In the genomic region with DNA sequence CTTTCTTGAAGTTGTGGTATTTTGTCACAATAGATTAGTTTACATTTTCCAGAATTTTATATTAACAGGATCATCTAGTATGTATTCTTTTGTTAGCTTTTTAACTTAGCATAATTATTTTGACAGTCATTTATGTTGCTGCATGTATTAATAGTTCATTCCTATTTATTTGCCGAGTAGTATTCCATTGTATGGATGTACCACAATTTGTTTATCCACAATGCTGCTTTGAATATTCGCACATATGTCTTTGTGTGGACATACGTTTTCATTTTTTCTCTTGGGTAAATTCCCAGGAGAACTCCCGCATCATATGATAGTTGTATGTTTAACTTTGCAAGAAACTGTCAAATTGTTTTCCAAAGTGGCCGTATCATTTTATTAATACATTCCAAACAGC, we compare ENCODE assay signal across 28 cellular contexts.
"Had no signal": no experiment of that assay in that cellular context is flagged by ENCODE, and none has a peak within 500 bp of the region (broad histone marks: within the 10 kb centered on the region; RNA-seq: fewer than 3 reads in every experiment).

No MANE protein-coding gene starts in this region.

- H3K27ac Mint-ChIP-seq: natural killer cell; nephron; neural progenitor cell; progenitor cell of endocrine pancreas; stimulated activated effector memory CD8-positive, alpha-beta T cell treated with anti-CD3 and anti-CD28 coated beads, Interleukin-12 subunit alpha, Interleukin-12 subunit beta, amount 100 ng/mL, for 72 hours; stimulated activated naive B cell treated with anti-CD40 and anti-IgM and Interleukin-4, amounts not matched to agents 10 μg/mL and 1 μg/mL and 100 μg/mL, for 72 hours; stimulated activated naive CD8-positive, alpha-beta T cell treated with anti-CD3 and anti-CD28 coated beads, Interleukin-15, Interleukin-2, amounts not matched to agents 100 ng/mL and 50 ng/mL, for 24 hours had no signal

- H3K27me3 Mint-ChIP-seq: progenitor cell of endocrine pancreas; stimulated activated naive B cell treated with anti-CD40 and anti-IgM and Interleukin-4, amounts not matched to agents 10 μg/mL and 1 μg/mL and 100 μg/mL, for 72 hours; stimulated activated naive CD8-positive, alpha-beta T cell treated with anti-CD3 and anti-CD28 coated beads, Interleukin-15, Interleukin-2, amounts not matched to agents 100 ng/mL and 50 ng/mL, for 24 hours had no signal

- H3K4me3 Mint-ChIP-seq: natural killer cell; nephron; neural progenitor cell; stimulated activated effector memory CD8-positive, alpha-beta T cell treated with anti-CD3 and anti-CD28 coated beads, Interleukin-12 subunit alpha, Interleukin-12 subunit beta, amount 100 ng/mL, for 72 hours; stimulated activated naive B cell treated with anti-CD40 and anti-IgM and Interleukin-4, amounts not matched to agents 10 μg/mL and 1 μg/mL and 100 μg/mL, for 72 hours; stimulated activated naive CD8-positive, alpha-beta T cell treated with anti-CD3 and anti-CD28 coated beads, Interleukin-15, Interleukin-2, amounts not matched to agents 100 ng/mL and 50 ng/mL, for 24 hours had no signal

- H3K27me3 ChIP-seq: neural progenitor cell, ovary, right lobe of liver, sigmoid colon, stomach, thyroid gland, tibial nerve, upper lobe of left lung, vagina had no signal

- H3K9ac ChIP-seq: neural progenitor cell, parathyroid adenoma had no signal

- H3K4me2 ChIP-seq: neural progenitor cell had no signal

- H3K4me1 Mint-ChIP-seq: natural killer cell; nephron; neural progenitor cell; stimulated activated effector memory CD8-positive, alpha-beta T cell treated with anti-CD3 and anti-CD28 coated beads, Interleukin-12 subunit alpha, Interleukin-12 subunit beta, amount 100 ng/mL, for 72 hours; stimulated activated naive B cell treated with anti-CD40 and anti-IgM and Interleukin-4, amounts not matched to agents 10 μg/mL and 1 μg/mL and 100 μg/mL, for 72 hours had no signal

- H3K4me1 ChIP-seq: neural progenitor cell, parathyroid adenoma, right lobe of liver, sigmoid colon, tibial nerve, vagina had no signal

- DNase-seq: natural killer cell; occipital lobe; ovary; posterior cingulate gyrus; psoas muscle; right cardiac atrium; right lobe of liver; sigmoid colon; small intestine; stimulated activated CD4-positive, alpha-beta T cell treated with anti-CD3 and anti-CD28 coated beads, Interleukin-15, amount 100 ng/mL, for 24 hours; stimulated activated CD4-positive, alpha-beta T cell treated with anti-CD3 and anti-CD28 coated beads, Interleukin-2, amount 100 ng/mL, for 24 hours; stimulated activated CD4-positive, alpha-beta T cell treated with anti-CD3 and anti-CD28 coated beads, Interleukin-2, amount 100 ng/mL, for 48 hours; stimulated activated CD4-positive, alpha-beta T cell treated with anti-CD3 and anti-CD28 coated beads, Interleukin-4, amount 100 ng/mL, for 24 hours; stimulated activated naive B cell treated with anti-CD40 and anti-IgM and Interleukin-4, amounts not matched to agents 10 μg/mL and 1 μg/mL and 100 μg/mL, for 72 hours; stimulated activated naive CD4-positive, alpha-beta T cell treated with Interleukin-2 at 50 U/mL for 16 hours; stomach; thyroid gland; trophoblast cell; upper lobe of left lung had no signal

- H3K9me3 Mint-ChIP-seq: natural killer cell; neural progenitor cell; stimulated activated effector memory CD8-positive, alpha-beta T cell treated with anti-CD3 and anti-CD28 coated beads, Interleukin-12 subunit alpha, Interleukin-12 subunit beta, amount 100 ng/mL, for 72 hours; stimulated activated naive B cell treated with anti-CD40 and anti-IgM and Interleukin-4, amounts not matched to agents 10 μg/mL and 1 μg/mL and 100 μg/mL, for 72 hours; stimulated activated naive CD8-positive, alpha-beta T cell treated with anti-CD3 and anti-CD28 coated beads, Interleukin-15, Interleukin-2, amounts not matched to agents 100 ng/mL and 50 ng/mL, for 24 hours had no signal

- H3K36me3 ChIP-seq: neural progenitor cell, ovary, sigmoid colon, thoracic aorta, thyroid gland, vagina had no signal

- H3K27ac ChIP-seq: neural progenitor cell, ovary, parathyroid adenoma, psoas muscle, right lobe of liver, sigmoid colon, stomach, thoracic aorta, thyroid gland, tibial nerve, upper lobe of left lung, vagina had no signal

- H3K4me3 ChIP-seq: neural progenitor cell, ovary, psoas muscle, right lobe of liver, sigmoid colon, stomach, thoracic aorta, thyroid gland, tibial nerve, upper lobe of left lung, vagina had no signal

- ATAC-seq: natural killer cell; psoas muscle; right cardiac atrium; right lobe of liver; stimulated activated effector memory CD8-positive, alpha-beta T cell treated with anti-CD3 and anti-CD28 coated beads, Interleukin-12 subunit alpha, Interleukin-12 subunit beta, amount 100 ng/mL, for 72 hours; stimulated activated naive B cell treated with anti-CD40 and anti-IgM and Interleukin-4, amounts not matched to agents 10 μg/mL and 1 μg/mL and 100 μg/mL, for 72 hours had no signal

- H3K9me3 ChIP-seq: ovary, psoas muscle, right lobe of liver, sigmoid colon, stomach, thoracic aorta, thyroid gland, tibial nerve, upper lobe of left lung, vagina had no signal

- H3K36me3 Mint-ChIP-seq: natural killer cell; neural progenitor cell; stimulated activated effector memory CD8-positive, alpha-beta T cell treated with anti-CD3 and anti-CD28 coated beads, Interleukin-12 subunit alpha, Interleukin-12 subunit beta, amount 100 ng/mL, for 72 hours had no signal

- H2AFZ ChIP-seq: neural progenitor cell, parathyroid adenoma had no signal
